In the genomic region with DNA sequence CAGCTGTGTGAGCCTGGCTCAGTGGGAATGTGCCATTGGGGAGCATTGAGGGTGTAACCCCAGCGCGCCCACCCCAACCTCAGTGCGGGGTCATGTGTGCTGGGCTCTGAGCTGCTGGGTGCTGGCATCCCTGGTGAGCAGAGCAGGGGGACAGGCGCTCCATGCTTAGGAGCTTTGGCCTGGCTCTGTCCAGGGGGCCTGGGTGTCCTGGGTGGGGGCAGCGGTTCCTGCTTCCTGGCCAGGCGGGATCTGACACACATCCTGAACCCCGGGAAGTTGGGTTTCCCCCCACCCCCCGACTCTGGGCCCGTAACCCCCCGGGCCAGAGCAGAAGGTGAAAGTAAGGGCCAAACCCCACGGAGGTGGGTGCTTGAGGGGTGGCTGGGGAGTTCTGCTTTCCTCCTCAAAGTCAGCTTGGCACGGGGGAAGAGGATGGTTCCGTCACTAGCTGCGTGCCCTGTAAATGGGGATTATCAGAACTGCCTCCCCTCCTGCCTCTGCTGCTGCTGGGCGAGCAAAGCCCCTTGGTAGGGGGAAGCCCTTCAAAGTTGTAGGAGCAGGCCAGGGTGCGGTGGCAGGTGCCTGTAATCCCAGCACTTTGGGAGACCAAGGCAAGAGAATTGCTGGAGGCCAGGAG, we compare ENCODE assay signal across 10 cellular contexts. TPM values are rescaled to one million over a fixed set of nuclear protein-coding genes. Genes with fewer than 3 reads are reported as not detected.
DNase-seq lines count a peak whose midpoint lies in the region; ATAC-seq, FAIRE-seq and TF ChIP-seq lines count a peak whose summit lies in the region.
"Had no signal": no experiment of that assay in that cellular context is flagged by ENCODE, and none has a peak within 500 bp of the region (broad histone marks: within the 10 kb centered on the region; RNA-seq: fewer than 3 reads in every experiment).

No MANE protein-coding gene starts in this region.

- H3K27ac ChIP-seq in HL-60 (replicated peaks) (peak overlapping the region; percentile 98), HepG2 (ENCODE audit: extremely low read length, insufficient read depth, low read length) (peak overlapping the region; percentile 85), smooth muscle cell (ENCODE audit: low read depth) (no peak overlapping the region)

- H3K36me3 ChIP-seq in HepG2 (replicated peaks in 1 of 2; ENCODE audit: control insufficient read depth in 1 of 2, insufficient read depth in 2 of 2, low read length in 2 of 2) (peaks cover 2 to 24% of the 10 kb centered on the region in 2 experiments; a peak in 3 of 5 replicates), smooth muscle cell (ENCODE audit: low read depth) (no peaks in the 10 kb centered on the region)

- TF ChIP-seq RAD21 in HepG2 (CRISPR knock-in tag; IDR thresholded peaks at IDR 0.05) = no peak

- no peak overlapping the region for H2AFZ ChIP-seq in HepG2 (ENCODE audit: low read length)
- no peak overlapping the region for H2AFZ ChIP-seq in smooth muscle cell (ENCODE audit: low read depth)

- CTCF ChIA-PET in HepG2 (lab: Yijun Ruan, JAX; ENCODE audit: low intra/inter-chr PET ratio, low total read pairs) = no interaction called here

- no peak overlapping the region for H3K27ac Mint-ChIP-seq in effector memory CD8-positive, alpha-beta T cell

- in situ Hi-C loops in HepG2 (cut with HindIII; ENCODE audit: extremely low pct_ligation_motif_present, low pct_unique_long_range_greater_than_20kb) = no loop called here

- H3K4me2 ChIP-seq in HepG2 (ENCODE audit: low read depth, low read length) (peak overlapping the region; percentile 83), smooth muscle cell (peak overlapping the region; percentile 99)

- POLR2A ChIA-PET in HepG2 (lab: Yijun Ruan, JAX) = interaction anchor here (1.0 to 2.7 kb wide), 3 partner anchors 18 to 25 kb away, joined by 3 to 22 read pairs (median 3); no protein-coding TSS in a partner anchor

- H3K9me3 ChIP-seq in HepG2 (ENCODE audit: low read length) (no peaks in the 10 kb centered on the region), smooth muscle cell (replicated peaks; ENCODE audit: low read depth) (no peaks in the 10 kb centered on the region)

- no peak for TF ChIP-seq POLR2A in HepG2 (IDR thresholded peaks at IDR 0.05; ENCODE audit: insufficient read depth in 1 of 2, low read depth in 2 of 2, low read length in 2 of 2)

- peak in 1 of 2 experiments; percentile 67 for DNase-seq in HL-60 (ENCODE audit: low read depth in 1 of 2, low spot score in 1 of 2)
- no peak for DNase-seq in choroid plexus epithelial cell (ENCODE audit: low read depth)
- DNase-seq in HepG2 (ENCODE audit: low spot score) = no peak
- no peak for DNase-seq in smooth muscle cell (lab: John Stamatoyannopoulos, UW; ENCODE audit: unreplicated experiment)
- no peak for DNase-seq in SW 1271 (lab: John Stamatoyannopoulos, UW)
- DNase-seq in NCI-H146 treated with DMSO at 0.1 percent for 48 hours (lab: John Stamatoyannopoulos, UW; ENCODE audit: unreplicated experiment) = no peak
- no peak for DNase-seq in effector memory CD8-positive, alpha-beta T cell
- DNase-seq: NCI-H1048 had no signal

- no peak for FAIRE-seq in HepG2 (lab: Jason Lieb, UNC)
- FAIRE-seq: islet of Langerhans had no signal

- H3K4me3 Mint-ChIP-seq in effector memory CD8-positive, alpha-beta T cell = no peak overlapping the region

- H3K9ac ChIP-seq in HepG2 (ENCODE audit: insufficient read depth, low read depth, low read length) (peak overlapping the region; percentile 77), smooth muscle cell (ENCODE audit: low read depth) (no peak overlapping the region)

- no peaks in the 10 kb centered on the region for H4K20me1 ChIP-seq in HepG2 (ENCODE audit: insufficient read depth, low read length)
- H4K20me1 ChIP-seq in smooth muscle cell (ENCODE audit: low read depth) = peaks cover 12% of the 10 kb centered on the region

- WGBS in HepG2 (ENCODE audit: low lambda C conversion rate) = 44% methylated on average over 5 of the region's 16 CpGs
- 96% methylated on average over 16 of the region's 16 CpGs for WGBS in smooth muscle cell (ENCODE audit: low lambda C conversion rate)

- no TSS peak for BruUV-seq in HepG2 (replicated peaks; lab: Mats Ljungman, UMichigan)

- no peaks in the 10 kb centered on the region for H3K36me3 Mint-ChIP-seq in effector memory CD8-positive, alpha-beta T cell (ENCODE audit: insufficient read depth)

- peaks cover 15% of the 10 kb centered on the region for H3K79me2 ChIP-seq in HepG2 (ENCODE audit: insufficient read depth, low read length)
- H3K79me2 ChIP-seq in smooth muscle cell (ENCODE audit: low read depth) = no peaks in the 10 kb centered on the region

- TF ChIP-seq CTCF in HL-60 (IDR thresholded peaks at IDR 0.05; ENCODE audit: insufficient read depth, low read length) = no peak
- no peak for TF ChIP-seq CTCF in choroid plexus epithelial cell (conservative IDR thresholded peaks at IDR 0.05; ENCODE audit: low read depth, low read length)
- TF ChIP-seq CTCF in HepG2 (CRISPR knock-in tag; IDR thresholded peaks at IDR 0.05) = no peak
- no peak for TF ChIP-seq CTCF in smooth muscle cell (IDR thresholded peaks at IDR 0.05; ENCODE audit: borderline replicate concordance, insufficient read depth, poor library complexity, severe bottlenecking)

- intact Hi-C loops in HepG2 (cut with micrococcal nuclease; ENCODE audit: unreplicated experiment) = no loop called here

- H3K4me3 ChIP-seq in HL-60 (replicated peaks; ENCODE audit: insufficient read depth, low read length) (peak overlapping the region; percentile 78), choroid plexus epithelial cell (ENCODE audit: low read depth, low read length) (peak overlapping the region; percentile 60), HepG2 (replicated peaks in 1 of 3; ENCODE audit: insufficient read depth in 1 of 3, low read depth in 2 of 3, low read length in 3 of 3) (peak overlapping the region; percentile 73 to 78 (median 76); a peak in 5 of 6 replicates), smooth muscle cell (peak overlapping the region; percentile 72)

- H3K4me1 ChIP-seq in HepG2 (ENCODE audit: insufficient read depth, low read length) = peaks cover 51% of the 10 kb centered on the region
- no peaks in the 10 kb centered on the region for H3K4me1 ChIP-seq in smooth muscle cell (ENCODE audit: low read depth)

- H3F3A ChIP-seq in smooth muscle cell (ENCODE audit: low read depth) = no peaks in the 10 kb centered on the region

- peaks cover 0 to 5% of the 10 kb centered on the region in 2 donors for H3K4me1 Mint-ChIP-seq in effector memory CD8-positive, alpha-beta T cell (ENCODE audit: low read depth in 2 of 2)

- H3K27me3 Mint-ChIP-seq in effector memory CD8-positive, alpha-beta T cell = peaks cover 35 to 55% of the 10 kb centered on the region in 2 donors

- no peaks in the 10 kb centered on the region for H3K9me3 Mint-ChIP-seq in effector memory CD8-positive, alpha-beta T cell

- no peaks in the 10 kb centered on the region for H3K27me3 ChIP-seq in HL-60 (ENCODE audit: insufficient read depth, poor library complexity, severe bottlenecking)
- peaks cover 1 to 6% of the 10 kb centered on the region in 2 experiments; a peak in 2 of 5 replicates for H3K27me3 ChIP-seq in HepG2 (ENCODE audit: control insufficient read depth in 1 of 2, insufficient read depth in 2 of 2, low read length in 2 of 2)
- H3K27me3 ChIP-seq in smooth muscle cell (ENCODE audit: low read depth) = no peaks in the 10 kb centered on the region

- ATAC-seq in HepG2 (no peak; the same call in 2 of the 3 replicates), GM21825 (IDR thresholded peaks at IDR 0.05; ENCODE audit: unreplicated experiment) (no peak)
- no peak for ATAC-seq in effector memory CD8-positive, alpha-beta T cell (replicated peaks)

- TF ChIP-seq EP300 in HepG2 (IDR thresholded peaks at IDR 0.05; ENCODE audit: low read depth in 2 of 2, low read length in 2 of 2) (no peak), HepG2 (CRISPR knock-in tag; IDR thresholded peaks at IDR 0.05; ENCODE audit: borderline replicate concordance) (no peak)

RNA-seq across cellular contexts. Expression of gene LRP3, which starts 1.7 kb away (rescaled TPM):
- 45.1 and 51.6 TPM in 2 replicates for total RNA-seq in HepG2 (2016; rRNA removed; fragmentation: Illumina TruSeq; extraction: Trizol)
- 34.5 and 35.4 TPM in 2 replicates for total RNA-seq in HepG2 (2016; cell fraction: cytosol; rRNA removed; fragmentation: Illumina TruSeq; extraction: Trizol; ENCODE audit: low read depth)
- 39.3 and 56.4 TPM in 2 replicates for total RNA-seq in HepG2 (2016; cell fraction: insoluble cytoplasmic fraction; rRNA removed; fragmentation: Illumina TruSeq; extraction: Trizol)
- 85.6 and 91.5 TPM in 2 replicates for total RNA-seq in HepG2 (2016; cell fraction: membrane; rRNA removed; fragmentation: Illumina TruSeq; extraction: Trizol)
- 24.3 and 30.9 TPM in 2 replicates for total RNA-seq in HepG2 (2016; cell fraction: nucleus; rRNA removed; fragmentation: Illumina TruSeq; extraction: Trizol)
- 17.6 and 30.3 TPM in 2 replicates for polyA plus RNA-seq in HepG2 (2011; rRNA removed)
- polyA plus RNA-seq in HepG2 (2011; cell fraction: cytosol; rRNA removed) = 9.6 and 22.4 TPM in 2 replicates
- polyA plus RNA-seq in HepG2 (2011; cell fraction: nucleus; rRNA removed) = 49.0 and 59.4 TPM in 2 replicates
- 12.5 and 18.3 TPM in 2 replicates for polyA plus RNA-seq in HepG2 (2012)
- 46.7 and 50.1 TPM in 2 replicates for polyA plus RNA-seq in HepG2 (2016; cell fraction: cytosol; fragmentation: Illumina TruSeq; extraction: Trizol; ENCODE audit: low read depth)
- 41.6 and 54.2 TPM in 2 replicates for polyA plus RNA-seq in HepG2 (2016; cell fraction: insoluble cytoplasmic fraction; fragmentation: Illumina TruSeq; extraction: Trizol; ENCODE audit: low read depth)
- 92.1 and 104 TPM in 2 replicates for polyA plus RNA-seq in HepG2 (2016; cell fraction: membrane; fragmentation: Illumina TruSeq; extraction: Trizol; ENCODE audit: low read depth)
- 70.1 and 70.6 TPM in 2 replicates for polyA plus RNA-seq in HepG2 (2016; cell fraction: nucleus; fragmentation: Illumina TruSeq; extraction: Trizol; ENCODE audit: insufficient read depth, low read depth)
- 11.9 and 50.0 TPM in 2 replicates for polyA minus RNA-seq in HepG2 (2011; rRNA and poly(A)+ RNA removed; ENCODE audit: low replicate concordance)
- 9.7 and 13.5 TPM in 2 replicates for polyA minus RNA-seq in HepG2 (2011; cell fraction: cytosol; rRNA and poly(A)+ RNA removed)
- polyA minus RNA-seq in HepG2 (2011; cell fraction: nucleus; rRNA and poly(A)+ RNA removed) = 10.3 TPM in 2 replicates
- total RNA-seq in smooth muscle cell = 13.5 and 17.3 TPM in 2 replicates
- 21.4 and 30.5 TPM in 2 replicates for polyA plus RNA-seq in smooth muscle cell

RNA-seq across cellular contexts. Expression of gene SLC7A10, which starts 29.8 kb away (rescaled TPM):
- total RNA-seq in HepG2 (2016; rRNA removed; fragmentation: Illumina TruSeq; extraction: Trizol) (0.41 and 2.2 TPM in 2 replicates), smooth muscle cell (not detected in 2 replicates)
- total RNA-seq in HepG2 (2016; cell fraction: cytosol; rRNA removed; fragmentation: Illumina TruSeq; extraction: Trizol; ENCODE audit: low read depth) = 2.6 and 2.7 TPM in 2 replicates
- total RNA-seq in HepG2 (2016; cell fraction: insoluble cytoplasmic fraction; rRNA removed; fragmentation: Illumina TruSeq; extraction: Trizol) = 0.51 and 1.7 TPM in 2 replicates
- total RNA-seq in HepG2 (2016; cell fraction: membrane; rRNA removed; fragmentation: Illumina TruSeq; extraction: Trizol) = 1.5 and 1.7 TPM in 2 replicates
- 1.7 and 2.4 TPM in 2 replicates for total RNA-seq in HepG2 (2016; cell fraction: nucleus; rRNA removed; fragmentation: Illumina TruSeq; extraction: Trizol)
- polyA plus RNA-seq in HepG2 (2011; rRNA removed) (1.1 TPM in 2 replicates), smooth muscle cell (0.51 and 0.73 TPM in 2 replicates)
- 0.85 and 1.0 TPM in 2 replicates for polyA plus RNA-seq in HepG2 (2011; cell fraction: cytosol; rRNA removed)
- 4.6 and 6.0 TPM in 2 replicates for polyA plus RNA-seq in HepG2 (2011; cell fraction: nucleus; rRNA removed)
- 0.63 and 0.66 TPM in 2 replicates for polyA plus RNA-seq in HepG2 (2012)
- polyA plus RNA-seq in HepG2 (2016; cell fraction: cytosol; fragmentation: Illumina TruSeq; extraction: Trizol; ENCODE audit: low read depth) = 2.1 and 2.7 TPM in 2 replicates
- 1.1 and 1.2 TPM in 2 replicates for polyA plus RNA-seq in HepG2 (2016; cell fraction: insoluble cytoplasmic fraction; fragmentation: Illumina TruSeq; extraction: Trizol; ENCODE audit: low read depth)
- 2.4 and 2.6 TPM in 2 replicates for polyA plus RNA-seq in HepG2 (2016; cell fraction: membrane; fragmentation: Illumina TruSeq; extraction: Trizol; ENCODE audit: low read depth)
- polyA plus RNA-seq in HepG2 (2016; cell fraction: nucleus; fragmentation: Illumina TruSeq; extraction: Trizol; ENCODE audit: insufficient read depth, low read depth) = 5.9 and 6.0 TPM in 2 replicates
- 1.7 TPM in 1 of 2 replicates, not detected in the other for polyA minus RNA-seq in HepG2 (2011; rRNA and poly(A)+ RNA removed; ENCODE audit: low replicate concordance)
- polyA minus RNA-seq in HepG2 (2011; cell fraction: cytosol; rRNA and poly(A)+ RNA removed) = 0.35 and 0.40 TPM in 2 replicates
- 0.62 and 0.64 TPM in 2 replicates for polyA minus RNA-seq in HepG2 (2011; cell fraction: nucleus; rRNA and poly(A)+ RNA removed)
